1 cellular context compared by ENCODE assay signal in genomic region chr2:219245148-219245898, GRCh38.
A peak's percentile ranks its signal among the peaks of the same experiment; 100 is the strongest.
TF ChIP-seq lines count a peak whose summit lies in the region.

Gene GLB1L (minus strand): TSS chr2:219245444. CDS start chr2:219243573, 1,871 bp downstream.
Gene STK16 (plus strand): TSS chr2:219245479. CDS start chr2:219246000, 521 bp downstream.

TF ChIP-seq in H1, 55 proteins besides CTCF, POLR2A, EP300 and RAD21:
- TF ChIP-seq RBBP5 (IDR thresholded peaks at IDR 0.05; ENCODE audit: borderline replicate concordance, low read depth, low read length) (no peak), POU5F1 (IDR thresholded peaks at IDR 0.05; ENCODE audit: low read depth, low read length) (no peak), KDM1A (IDR thresholded peaks at IDR 0.05; ENCODE audit: borderline replicate concordance, low read length) (peak; percentile 48; the same call in 1 of the 2 replicates), TAF7 (optimal IDR thresholded peaks at IDR 0.05; ENCODE audit: borderline replicate concordance, low read depth, low read length) (peak; percentile 74), SIX5 (IDR thresholded peaks at IDR 0.05; ENCODE audit: low read depth, low read length) (no peak), POLR2AphosphoS5 (IDR thresholded peaks at IDR 0.05; ENCODE audit: low read depth, low read length) (peak; percentile 66; the same call in 1 of the 2 replicates), HDAC6 (IDR thresholded peaks at IDR 0.05; ENCODE audit: low read depth, low read length) (no peak), CREB1 (IDR thresholded peaks at IDR 0.05) (peak; percentile 97), SRF (IDR thresholded peaks at IDR 0.05; ENCODE audit: low read depth, low read length) (peak; percentile 58; the same call in 1 of the 2 replicates), SAP30 (IDR thresholded peaks at IDR 0.05; ENCODE audit: insufficient read depth, insufficient replicate concordance, low read length) (peak; percentile 92), CHD7 (IDR thresholded peaks at IDR 0.05; ENCODE audit: insufficient replicate concordance, low read length) (no peak), CTBP2 (IDR thresholded peaks at IDR 0.05; ENCODE audit: borderline replicate concordance, insufficient read depth, insufficient read length, low read length) (no peak), KDM5A (IDR thresholded peaks at IDR 0.05; ENCODE audit: low read length) (peak; percentile 76), JUND (IDR thresholded peaks at IDR 0.05; ENCODE audit: low read length) (no peak; the same call in 1 of the 2 replicates), TBP (IDR thresholded peaks at IDR 0.05; ENCODE audit: low read depth, low read length) (peak; percentile 90), SIN3A (conservative IDR thresholded peaks at IDR 0.05 in 1 of 2, IDR thresholded peaks at IDR 0.05 in 1 of 2; ENCODE audit: low read depth in 1 of 2, low read length in 2 of 2) (peak; percentile 57 to 94; a peak in 3 of 4 replicates), CHD2 (IDR thresholded peaks at IDR 0.05; ENCODE audit: low read length) (0 out of 2 replicates have a peak, but pooled peaks have one; percentile 15), ASH2L (IDR thresholded peaks at IDR 0.05; ENCODE audit: low read length) (peak; percentile 91), KDM4A (IDR thresholded peaks at IDR 0.05; ENCODE audit: low read depth, low read length, severe bottlenecking) (peak; percentile 88), HDAC2 (IDR thresholded peaks at IDR 0.05; ENCODE audit: borderline replicate concordance in 1 of 2, low read depth in 2 of 2, low read length in 2 of 2) (0 out of 4 replicates have a peak, but pooled peaks of 1 of the 2 experiments have one; percentile 71), EGR1 (IDR thresholded peaks at IDR 0.05; ENCODE audit: borderline replicate concordance, low read depth, low read length) (no peak), TAF1 (IDR thresholded peaks at IDR 0.05; ENCODE audit: low read depth, low read length) (peak; percentile 96), JUN (IDR thresholded peaks at IDR 0.05; ENCODE audit: low read depth, low read length) (peak; percentile 72), GABPA (IDR thresholded peaks at IDR 0.05; ENCODE audit: borderline replicate concordance, insufficient read depth, low read length) (peak; percentile 84; the same call in 1 of the 2 replicates), TEAD4 (IDR thresholded peaks at IDR 0.05; ENCODE audit: low read depth, low read length) (no peak), PHF8 (conservative IDR thresholded peaks at IDR 0.05; ENCODE audit: low read depth, low read length) (peak; percentile 96), EZH2 (IDR thresholded peaks at IDR 0.05; ENCODE audit: low read depth, low read length, severe bottlenecking) (no peak), MAX (IDR thresholded peaks at IDR 0.05) (peak; percentile 53), TCF12 (IDR thresholded peaks at IDR 0.05; ENCODE audit: low read depth, low read length) (0 out of 2 replicates have a peak, but pooled peaks have one; percentile 27)
